In genomic region chr15:38512901-38513300, GRCh38 we compare ENCODE assay signal across 1 cellular context.
TF ChIP-seq lines count a peak whose summit lies in the region.

No MANE protein-coding gene starts in this region.

TF ChIP-seq in SK-N-SH treated with all-trans-retinoic acid at 6 μM for 48 hours, 23 proteins besides CTCF, POLR2A, EP300 and RAD21 (continued from another document):
- TF ChIP-seq POU6F1 (CRISPR knock-in tag; IDR thresholded peaks at IDR 0.05; ENCODE audit: borderline replicate concordance, low read depth): no peak
- no peak for TF ChIP-seq CSRNP3 (CRISPR knock-in tag; IDR thresholded peaks at IDR 0.05)
